In genomic region chr2:183032200-183032794, GRCh38 we compare ENCODE assay signal across 1 cellular context.
TF ChIP-seq lines count a peak whose summit lies in the region.

No MANE protein-coding gene starts in this region.

TF ChIP-seq in K562, 482 proteins besides CTCF, POLR2A, EP300 and RAD21 (continued from another document):
- TF ChIP-seq, protein P1, sequence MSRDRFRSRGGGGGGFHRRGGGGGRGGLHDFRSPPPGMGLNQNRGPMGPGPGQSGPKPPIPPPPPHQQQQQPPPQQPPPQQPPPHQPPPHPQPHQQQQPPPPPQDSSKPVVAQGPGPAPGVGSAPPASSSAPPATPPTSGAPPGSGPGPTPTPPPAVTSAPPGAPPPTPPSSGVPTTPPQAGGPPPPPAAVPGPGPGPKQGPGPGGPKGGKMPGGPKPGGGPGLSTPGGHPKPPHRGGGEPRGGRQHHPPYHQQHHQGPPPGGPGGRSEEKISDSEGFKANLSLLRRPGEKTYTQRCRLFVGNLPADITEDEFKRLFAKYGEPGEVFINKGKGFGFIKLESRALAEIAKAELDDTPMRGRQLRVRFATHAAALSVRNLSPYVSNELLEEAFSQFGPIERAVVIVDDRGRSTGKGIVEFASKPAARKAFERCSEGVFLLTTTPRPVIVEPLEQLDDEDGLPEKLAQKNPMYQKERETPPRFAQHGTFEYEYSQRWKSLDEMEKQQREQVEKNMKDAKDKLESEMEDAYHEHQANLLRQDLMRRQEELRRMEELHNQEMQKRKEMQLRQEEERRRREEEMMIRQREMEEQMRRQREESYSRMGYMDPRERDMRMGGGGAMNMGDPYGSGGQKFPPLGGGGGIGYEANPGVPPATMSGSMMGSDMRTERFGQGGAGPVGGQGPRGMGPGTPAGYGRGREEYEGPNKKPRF (IDR thresholded peaks at IDR 0.05; ENCODE audit: low read depth, low read length): no peak
- no peak for TF ChIP-seq TCFL5 (CRISPR knock-in tag; conservative IDR thresholded peaks at IDR 0.05)
- 0 out of 2 replicates have a peak, but pooled peaks have one; percentile 31 for TF ChIP-seq ARID3A (IDR thresholded peaks at IDR 0.05; ENCODE audit: borderline replicate concordance, low read depth, low read length)
- peak; percentile 97 for TF ChIP-seq ATF3 (IDR thresholded peaks at IDR 0.05)
- no peak for TF ChIP-seq ATF3 (CRISPR knock-in tag; conservative IDR thresholded peaks at IDR 0.05)
- TF ChIP-seq ZNF133 (CRISPR knock-in tag; IDR thresholded peaks at IDR 0.05): no peak
- peak; percentile 36; the same call in 1 of the 2 replicates for TF ChIP-seq NBN (IDR thresholded peaks at IDR 0.05; ENCODE audit: low read depth)
- peak in 1 of 2 experiments; percentile 31; a peak in 1 of 4 replicates for TF ChIP-seq RCOR1 (IDR thresholded peaks at IDR 0.05; ENCODE audit: borderline replicate concordance in 1 of 2, low read depth in 2 of 2, low read length in 2 of 2)
- TF ChIP-seq LARP7 (IDR thresholded peaks at IDR 0.05): no peak
- TF ChIP-seq ZNF146 (CRISPR knock-in tag; IDR thresholded peaks at IDR 0.05; ENCODE audit: unreplicated experiment): no peak
- TF ChIP-seq CBFB (CRISPR knock-in tag; IDR thresholded peaks at IDR 0.05): no peak
- TF ChIP-seq ZHX1 (conservative IDR thresholded peaks at IDR 0.05; ENCODE audit: low read length): no peak
- no peak for TF ChIP-seq POLR3A (IDR thresholded peaks at IDR 0.05; ENCODE audit: borderline replicate concordance, extremely low read depth, insufficient read depth, insufficient read length)
- TF ChIP-seq CXXC5 (CRISPR knock-in tag; IDR thresholded peaks at IDR 0.05): peak; percentile 13; the same call in 1 of the 2 replicates
- TF ChIP-seq POLR2H (tag; IDR thresholded peaks at IDR 0.05; ENCODE audit: low read depth): peak; percentile 47
- TF ChIP-seq BRD9 (IDR thresholded peaks at IDR 0.05; ENCODE audit: low read depth, partially characterized antibody): peak; percentile 24
- TF ChIP-seq, protein P2, sequence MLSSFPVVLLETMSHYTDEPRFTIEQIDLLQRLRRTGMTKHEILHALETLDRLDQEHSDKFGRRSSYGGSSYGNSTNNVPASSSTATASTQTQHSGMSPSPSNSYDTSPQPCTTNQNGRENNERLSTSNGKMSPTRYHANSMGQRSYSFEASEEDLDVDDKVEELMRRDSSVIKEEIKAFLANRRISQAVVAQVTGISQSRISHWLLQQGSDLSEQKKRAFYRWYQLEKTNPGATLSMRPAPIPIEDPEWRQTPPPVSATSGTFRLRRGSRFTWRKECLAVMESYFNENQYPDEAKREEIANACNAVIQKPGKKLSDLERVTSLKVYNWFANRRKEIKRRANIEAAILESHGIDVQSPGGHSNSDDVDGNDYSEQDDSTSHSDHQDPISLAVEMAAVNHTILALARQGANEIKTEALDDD (IDR thresholded peaks at IDR 0.05): 0 out of 2 replicates have a peak, but pooled peaks have one; percentile 6
- no peak for TF ChIP-seq SMAD2 (IDR thresholded peaks at IDR 0.05; ENCODE audit: low read depth, low read length)
- peak; percentile 73 for TF ChIP-seq ZSCAN32 (CRISPR knock-in tag; IDR thresholded peaks at IDR 0.05)
- TF ChIP-seq EP400 (IDR thresholded peaks at IDR 0.05): peak; percentile 61
- TF ChIP-seq KAT7 (CRISPR knock-in tag; IDR thresholded peaks at IDR 0.05; ENCODE audit: borderline replicate concordance): no peak
- no peak for TF ChIP-seq ZNF263 (CRISPR knock-in tag; IDR thresholded peaks at IDR 0.05; ENCODE audit: borderline replicate concordance)
- TF ChIP-seq ZFP30 (CRISPR knock-in tag; IDR thresholded peaks at IDR 0.05; ENCODE audit: borderline replicate concordance): no peak
- peak; percentile 59 for TF ChIP-seq JUN (IDR thresholded peaks at IDR 0.05; ENCODE audit: borderline replicate concordance, low read depth, low read length)
- TF ChIP-seq JUN (CRISPR knock-in tag; IDR thresholded peaks at IDR 0.05; ENCODE audit: borderline replicate concordance): no peak
- TF ChIP-seq HDAC1 (IDR thresholded peaks at IDR 0.05): no peak
- TF ChIP-seq, protein P3, sequence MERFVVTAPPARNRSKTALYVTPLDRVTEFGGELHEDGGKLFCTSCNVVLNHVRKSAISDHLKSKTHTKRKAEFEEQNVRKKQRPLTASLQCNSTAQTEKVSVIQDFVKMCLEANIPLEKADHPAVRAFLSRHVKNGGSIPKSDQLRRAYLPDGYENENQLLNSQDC (CRISPR knock-in tag; IDR thresholded peaks at IDR 0.05): no peak
- TF ChIP-seq SIX5 (IDR thresholded peaks at IDR 0.05; ENCODE audit: borderline replicate concordance in 1 of 2, insufficient read depth in 1 of 2, low read depth in 1 of 2, low read length in 2 of 2): no peak
- TF ChIP-seq, protein P4, sequence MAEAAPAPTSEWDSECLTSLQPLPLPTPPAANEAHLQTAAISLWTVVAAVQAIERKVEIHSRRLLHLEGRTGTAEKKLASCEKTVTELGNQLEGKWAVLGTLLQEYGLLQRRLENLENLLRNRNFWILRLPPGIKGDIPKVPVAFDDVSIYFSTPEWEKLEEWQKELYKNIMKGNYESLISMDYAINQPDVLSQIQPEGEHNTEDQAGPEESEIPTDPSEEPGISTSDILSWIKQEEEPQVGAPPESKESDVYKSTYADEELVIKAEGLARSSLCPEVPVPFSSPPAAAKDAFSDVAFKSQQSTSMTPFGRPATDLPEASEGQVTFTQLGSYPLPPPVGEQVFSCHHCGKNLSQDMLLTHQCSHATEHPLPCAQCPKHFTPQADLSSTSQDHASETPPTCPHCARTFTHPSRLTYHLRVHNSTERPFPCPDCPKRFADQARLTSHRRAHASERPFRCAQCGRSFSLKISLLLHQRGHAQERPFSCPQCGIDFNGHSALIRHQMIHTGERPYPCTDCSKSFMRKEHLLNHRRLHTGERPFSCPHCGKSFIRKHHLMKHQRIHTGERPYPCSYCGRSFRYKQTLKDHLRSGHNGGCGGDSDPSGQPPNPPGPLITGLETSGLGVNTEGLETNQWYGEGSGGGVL (CRISPR knock-in tag; IDR thresholded peaks at IDR 0.05): no peak
- TF ChIP-seq, protein P5, sequence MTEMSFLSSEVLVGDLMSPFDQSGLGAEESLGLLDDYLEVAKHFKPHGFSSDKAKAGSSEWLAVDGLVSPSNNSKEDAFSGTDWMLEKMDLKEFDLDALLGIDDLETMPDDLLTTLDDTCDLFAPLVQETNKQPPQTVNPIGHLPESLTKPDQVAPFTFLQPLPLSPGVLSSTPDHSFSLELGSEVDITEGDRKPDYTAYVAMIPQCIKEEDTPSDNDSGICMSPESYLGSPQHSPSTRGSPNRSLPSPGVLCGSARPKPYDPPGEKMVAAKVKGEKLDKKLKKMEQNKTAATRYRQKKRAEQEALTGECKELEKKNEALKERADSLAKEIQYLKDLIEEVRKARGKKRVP (CRISPR knock-in tag; IDR thresholded peaks at IDR 0.05): peak; percentile 90
- TF ChIP-seq ZNF77 (CRISPR knock-in tag; IDR thresholded peaks at IDR 0.05): no peak
- 0 out of 2 replicates have a peak, but pooled peaks have one; percentile 44 for TF ChIP-seq ZNF197 (CRISPR knock-in tag; IDR thresholded peaks at IDR 0.05; ENCODE audit: low read depth)
- TF ChIP-seq ZNF589 (CRISPR knock-in tag; IDR thresholded peaks at IDR 0.05; ENCODE audit: low read depth): 0 out of 2 replicates have a peak, but pooled peaks have one; percentile 56
- peak; percentile 57; the same call in 1 of the 2 replicates for TF ChIP-seq SMARCA4 (IDR thresholded peaks at IDR 0.05)
- no peak for TF ChIP-seq ZNF707 (CRISPR knock-in tag; conservative IDR thresholded peaks at IDR 0.05)
- TF ChIP-seq ARNT (IDR thresholded peaks at IDR 0.05): 0 out of 4 replicates have a peak, but pooled peaks of 1 of the 2 experiments have one; percentile 38
- TF ChIP-seq ZNF311 (CRISPR knock-in tag; IDR thresholded peaks at IDR 0.05): no peak
- TF ChIP-seq PRMT5 (CRISPR knock-in tag; IDR thresholded peaks at IDR 0.05): no peak
- TF ChIP-seq SNAPC5 (CRISPR knock-in tag; IDR thresholded peaks at IDR 0.05): no peak
- no peak for TF ChIP-seq BRF1 (IDR thresholded peaks at IDR 0.05; ENCODE audit: borderline replicate concordance, extremely low read depth, insufficient read length)
- 0 out of 2 replicates have a peak, but pooled peaks have one; percentile 29 for TF ChIP-seq MECOM (CRISPR knock-in tag; IDR thresholded peaks at IDR 0.05)
